ENCODE assay signal across 8 cellular contexts in genomic region chr17:9239821-9240658, GRCh38.
DNase-seq lines count a peak whose midpoint lies in the region; ATAC-seq and TF ChIP-seq lines count a peak whose summit lies in the region.

No MANE protein-coding gene starts in this region.

- H3K27me3 ChIP-seq in HUES64 (ENCODE audit: insufficient read depth, low read length), result peaks cover 16% of the 10 kb centered on the region

- WGBS in HUES64, result 3% methylated on average over 71 of the region's 84 CpGs

- H3K4me3 ChIP-seq in HUES64 (ENCODE audit: low read length) (peak overlapping the region; percentile 53), coronary artery (peak overlapping the region; percentile 84)

- H3K36me3 ChIP-seq in HUES64 (ENCODE audit: insufficient read depth, low read length), result no peaks in the 10 kb centered on the region

- ATAC-seq in GM19023 (IDR thresholded peaks at IDR 0.05; ENCODE audit: unreplicated experiment) (peak; percentile 55), GM18505 (IDR thresholded peaks at IDR 0.05; ENCODE audit: unreplicated experiment) (no peak)

- TF ChIP-seq CTCF in coronary artery (IDR thresholded peaks at IDR 0.05), result no peak

- TF ChIP-seq POLR2A in GM18505 (IDR thresholded peaks at IDR 0.05; ENCODE audit: borderline replicate concordance, extremely low read depth, insufficient read depth, insufficient read length), result no peak

- peak overlapping the region; percentile 53; the same call in 1 of the 2 replicates for H3K9ac ChIP-seq in HUES64 (ENCODE audit: low read depth, low read length)

- no peaks in the 10 kb centered on the region for H3K9me3 ChIP-seq in HUES64 (ENCODE audit: insufficient read depth, low read depth, low read length)

- peak; percentile 62 for DNase-seq in activated CD4-positive, alpha-beta T cell treated with anti-CD3 and anti-CD28 coated beads, Interleukin-2, amount 50 U/mL, for 1 hour
- DNase-seq in coronary artery (ENCODE audit: low spot score), result peak; percentile 91
- peak; percentile 78 for DNase-seq in left kidney (ENCODE audit: low read depth, low spot score)
- DNase-seq in stimulated activated CD4-positive, alpha-beta T cell treated with anti-CD3 and anti-CD28 coated beads, Interleukin-4, amount 100 ng/mL, for 1 hour, result peak; percentile 69
- no peak for DNase-seq in NCI-H2171 treated with DMSO at 0.1 percent for 48 hours (lab: John Stamatoyannopoulos, UW)

- H3K27ac ChIP-seq in HUES64 (ENCODE audit: low read depth, low read length) (peak overlapping the region; percentile 41; the same call in 1 of the 2 replicates), coronary artery (peak overlapping the region; percentile 98)

- H3K4me1 ChIP-seq in HUES64 (ENCODE audit: insufficient read depth, low read length), result 0 out of 2 replicates have a peak, but pooled peaks cover 10% of the 10 kb centered on the region
